9 cellular contexts compared by ENCODE assay signal in genomic region chr5:131381792-131382191, GRCh38.
A peak's percentile ranks its signal among the peaks of the same experiment; 100 is the strongest.
DNase-seq lines count a peak whose midpoint lies in the region; ATAC-seq, FAIRE-seq and TF ChIP-seq lines count a peak whose summit lies in the region.
"Had no signal": no experiment of that assay in that cellular context is flagged by ENCODE, and none has a peak within 500 bp of the region (broad histone marks: within the 10 kb centered on the region; RNA-seq: fewer than 3 reads in every experiment).

No MANE protein-coding gene starts in this region.

- FAIRE-seq in HTR-8/SVneo (lab: Jason Lieb, UNC): no peak

- no peak for TF ChIP-seq CTCF in CD8-positive, alpha-beta T cell (IDR thresholded peaks at IDR 0.05)
- TF ChIP-seq CTCF in esophagus muscularis mucosa (IDR thresholded peaks at IDR 0.05): no peak

- no peaks in the 10 kb centered on the region for H3K9me3 Mint-ChIP-seq in CD8-positive, alpha-beta T cell
- H3K9me3 Mint-ChIP-seq in activated naive CD8-positive, alpha-beta T cell treated with anti-CD3 and anti-CD28 coated beads for 36 hours: peaks cover 5% of the 10 kb centered on the region

- CTCF ChIA-PET in CD8-positive, alpha-beta T cell (lab: Charles Lee): interaction anchor here (0.6 to 8.1 kb wide), 52 partner anchors 9 to 523 kb away, joined by 3 to 87 read pairs (median 4); partner anchors contain the start of genes CDC42SE2 and HINT1

- H3K4me1 ChIP-seq in CD8-positive, alpha-beta T cell (ENCODE audit: insufficient read depth, low read length): peaks cover 88% of the 10 kb centered on the region
- H3K4me1 ChIP-seq in esophagus muscularis mucosa: peaks cover 10 to 38% (median 36%) of the 10 kb centered on the region in 4 donors

- no peak for DNase-seq in CD8-positive, alpha-beta T cell
- no peak for DNase-seq in activated naive CD8-positive, alpha-beta T cell treated with anti-CD3 and anti-CD28 coated beads for 36 hours
- DNase-seq in esophagus muscularis mucosa (ENCODE audit: extremely low spot score) (no peak), HTR-8/SVneo (ENCODE audit: insufficient read length, low spot score) (no peak), posterior cingulate gyrus (no peak), NCI-H82 (lab: John Stamatoyannopoulos, UW) (no peak)
- DNase-seq: upper lobe of right lung had no signal

- H3K4me3 ChIP-seq in CD8-positive, alpha-beta T cell (ENCODE audit: low read depth, low read length): no peak overlapping the region
- no peak overlapping the region for H3K4me3 ChIP-seq in esophagus muscularis mucosa
- H3K4me3 ChIP-seq: upper lobe of right lung had no signal

- no peak for TF ChIP-seq POLR2A in esophagus muscularis mucosa (IDR thresholded peaks at IDR 0.05; ENCODE audit: low read depth)

- H3K27me3 ChIP-seq in CD8-positive, alpha-beta T cell (ENCODE audit: insufficient read depth, low read length): no peaks in the 10 kb centered on the region
- no peaks in the 10 kb centered on the region for H3K27me3 ChIP-seq in esophagus muscularis mucosa
- H3K27me3 ChIP-seq: upper lobe of right lung had no signal

- intact Hi-C loops in CD8-positive, alpha-beta T cell (cut with DNase I, micrococcal nuclease): loop anchor here (1.0 to 5.0 kb wide), 10 partner anchors 23 to 217 kb away; partner anchors contain the start of gene CDC42SE2 (in 1 of the 2)
- intact Hi-C loops in esophagus muscularis mucosa (cut with DNase I) (no loop called here), posterior cingulate gyrus (cut with DNase I) (loop anchor here (10.0 kb wide), 1 partner anchor 117 kb away; the partner anchor contains the start of gene CDC42SE2)

- 94% methylated on average over 2 of the region's 2 CpGs for WGBS in esophagus muscularis mucosa

- ATAC-seq in CD8-positive, alpha-beta T cell: no peak
- ATAC-seq in GM19455 (IDR thresholded peaks at IDR 0.05; ENCODE audit: unreplicated experiment) (peak; percentile 59), HG03159 (IDR thresholded peaks at IDR 0.05; ENCODE audit: unreplicated experiment) (peak; percentile 50)

- peaks cover 41% of the 10 kb centered on the region for H3K36me3 Mint-ChIP-seq in CD8-positive, alpha-beta T cell
- peaks cover 50% of the 10 kb centered on the region for H3K36me3 Mint-ChIP-seq in activated naive CD8-positive, alpha-beta T cell treated with anti-CD3 and anti-CD28 coated beads for 36 hours

- H3K27ac Mint-ChIP-seq in CD8-positive, alpha-beta T cell: peak overlapping the region; percentile 97
- H3K27ac Mint-ChIP-seq in activated naive CD8-positive, alpha-beta T cell treated with anti-CD3 and anti-CD28 coated beads for 36 hours: peak overlapping the region; percentile 93

- peaks cover 14% of the 10 kb centered on the region for H3K36me3 ChIP-seq in CD8-positive, alpha-beta T cell (ENCODE audit: insufficient read depth, low read length)
- H3K36me3 ChIP-seq in esophagus muscularis mucosa: no peaks in the 10 kb centered on the region

- POLR2A ChIA-PET in CD8-positive, alpha-beta T cell (lab: Charles Lee): interaction anchor here (0.7 to 6.7 kb wide), 19 partner anchors 9 to 227 kb away, joined by 3 to 95 read pairs (median 4); partner anchors contain the start of genes CDC42SE2 and HINT1

- peak overlapping the region; percentile 53 for H3K4me3 Mint-ChIP-seq in CD8-positive, alpha-beta T cell
- peak overlapping the region; percentile 44 for H3K4me3 Mint-ChIP-seq in activated naive CD8-positive, alpha-beta T cell treated with anti-CD3 and anti-CD28 coated beads for 36 hours

- peaks cover 92% of the 10 kb centered on the region for H3K4me1 Mint-ChIP-seq in CD8-positive, alpha-beta T cell (ENCODE audit: low read depth)
- peaks cover 85% of the 10 kb centered on the region for H3K4me1 Mint-ChIP-seq in activated naive CD8-positive, alpha-beta T cell treated with anti-CD3 and anti-CD28 coated beads for 36 hours

- TF ChIP-seq EP300 in esophagus muscularis mucosa (IDR thresholded peaks at IDR 0.05): no peak

- no peaks in the 10 kb centered on the region for H3K9me3 ChIP-seq in CD8-positive, alpha-beta T cell (ENCODE audit: low read length)
- no peaks in the 10 kb centered on the region for H3K9me3 ChIP-seq in esophagus muscularis mucosa
- H3K9me3 ChIP-seq: upper lobe of right lung had no signal

- no peaks in the 10 kb centered on the region for H3K27me3 Mint-ChIP-seq in CD8-positive, alpha-beta T cell (ENCODE audit: low read depth)
- H3K27me3 Mint-ChIP-seq in activated naive CD8-positive, alpha-beta T cell treated with anti-CD3 and anti-CD28 coated beads for 36 hours: no peaks in the 10 kb centered on the region

- H3K27ac ChIP-seq in CD8-positive, alpha-beta T cell (ENCODE audit: low read depth, low read length): peak overlapping the region; percentile 11
- H3K27ac ChIP-seq in esophagus muscularis mucosa (replicated peaks in 1 of 4): no peak overlapping the region
- H3K27ac ChIP-seq: upper lobe of right lung had no signal
